In genomic region chr19:1452802-1453524, GRCh38 we compare ENCODE assay signal across 23 cellular contexts. TPM values are rescaled to one million over a fixed set of nuclear protein-coding genes. Genes with fewer than 3 reads are reported as not detected.
DNase-seq lines count a peak whose midpoint lies in the region; ATAC-seq and TF ChIP-seq lines count a peak whose summit lies in the region.
"Had no signal": no experiment of that assay in that cellular context is flagged by ENCODE, and none has a peak within 500 bp of the region (broad histone marks: within the 10 kb centered on the region; RNA-seq: fewer than 3 reads in every experiment).

No MANE protein-coding gene starts in this region.

- H3K27ac ChIP-seq in endodermal cell (ENCODE audit: low read depth, low read length), result peak overlapping the region; percentile 96
- H3K27ac ChIP-seq: body of pancreas had no signal

- H3K9me3 ChIP-seq in endodermal cell (ENCODE audit: control insufficient read depth, low read length) (no peaks in the 10 kb centered on the region), skeletal muscle satellite cell (replicated peaks; ENCODE audit: low read length) (no peaks in the 10 kb centered on the region)
- H3K9me3 ChIP-seq: body of pancreas had no signal

- no peaks in the 10 kb centered on the region for H3K36me3 ChIP-seq in endodermal cell (ENCODE audit: control insufficient read depth, insufficient read depth, low read length)
- no peaks in the 10 kb centered on the region for H3K36me3 ChIP-seq in skeletal muscle satellite cell (ENCODE audit: insufficient read depth, low read length)

- H3K4me1 Mint-ChIP-seq in endodermal cell, result no peaks in the 10 kb centered on the region

- TF ChIP-seq CTCF in endodermal cell (conservative IDR thresholded peaks at IDR 0.05), result no peak

- H3K9ac ChIP-seq in endodermal cell (ENCODE audit: extremely low read depth, low read length, poor library complexity, severe bottlenecking) (no peak overlapping the region), skeletal muscle satellite cell (ENCODE audit: low read depth, low read length) (no peak overlapping the region)

- 71 to 85% methylated on average over 12 to 30 of the region's 30 CpGs for WGBS in endodermal cell (ENCODE audit: insufficient coverage in 1 of 2, insufficient read length in 1 of 2), 2 experiments

- no peaks in the 10 kb centered on the region for H3K36me3 Mint-ChIP-seq in endodermal cell (ENCODE audit: low read depth)

- no peak overlapping the region for H3K4me3 ChIP-seq in endodermal cell (ENCODE audit: low read length)
- no peak overlapping the region for H3K4me3 ChIP-seq in skeletal muscle satellite cell (ENCODE audit: low read length)
- H3K4me3 ChIP-seq: body of pancreas had no signal

- H3K4me1 ChIP-seq in endodermal cell (ENCODE audit: control insufficient read depth, insufficient read depth, low read length) (no peaks in the 10 kb centered on the region), skeletal muscle satellite cell (ENCODE audit: control insufficient read depth, insufficient read depth, low read length) (peaks cover 13% of the 10 kb centered on the region)

- no peak overlapping the region for H3K4me3 Mint-ChIP-seq in endodermal cell
- H3K4me3 Mint-ChIP-seq: activated T-cell treated with anti-CD3 and anti-CD28 coated beads, Interleukin-2, amount 50 U/mL, for 24 hours had no signal

- no peak for ATAC-seq in GM19467 (IDR thresholded peaks at IDR 0.05; ENCODE audit: unreplicated experiment)
- ATAC-seq in HG02588 (IDR thresholded peaks at IDR 0.05; ENCODE audit: unreplicated experiment), result no peak
- ATAC-seq: Panc1; stimulated activated naive CD8-positive, alpha-beta T cell treated with anti-CD3 and anti-CD28 coated beads, Interleukin-15, Interleukin-2, amounts not matched to agents 100 U/mL and 50 U/mL, for 24 hours had no signal

- peak overlapping the region; percentile 8 for H3K4me2 ChIP-seq in skeletal muscle satellite cell (ENCODE audit: low read length)

- H3K9me3 Mint-ChIP-seq in endodermal cell, result peaks cover 1% of the 10 kb centered on the region
- H3K9me3 Mint-ChIP-seq: activated T-cell treated with anti-CD3 and anti-CD28 coated beads, Interleukin-2, amount 50 U/mL, for 24 hours; neural crest cell had no signal

- H3K27me3 ChIP-seq in endodermal cell (ENCODE audit: control insufficient read depth, insufficient read depth, low read length, poor library complexity, severe bottlenecking) (peaks cover 65% of the 10 kb centered on the region), skeletal muscle satellite cell (ENCODE audit: control insufficient read depth, insufficient read depth, low read length) (peaks cover 83% of the 10 kb centered on the region)

- H3K27me3 Mint-ChIP-seq in endodermal cell (ENCODE audit: insufficient read depth), result peaks cover 82% of the 10 kb centered on the region

- H3K27ac Mint-ChIP-seq in endodermal cell, result no peak overlapping the region
- H3K27ac Mint-ChIP-seq: activated T-cell treated with anti-CD3 and anti-CD28 coated beads, Interleukin-2, amount 50 U/mL, for 24 hours; progenitor cell of endocrine pancreas had no signal

- DNase-seq in DMS53 (lab: John Stamatoyannopoulos, UW) (peak; percentile 59), DMS53 treated with DMSO at 0.1 percent for 48 hours (lab: John Stamatoyannopoulos, UW; ENCODE audit: unreplicated experiment) (no peak), RPMI8226 (peak; percentile 30), endodermal cell (peak; percentile 44), H4 (ENCODE audit: low spot score) (no peak)
- DNase-seq: activated CD4-positive, alpha-beta T cell treated with anti-CD3 and anti-CD28 coated beads for 48 hours; activated gamma-delta T cell; activated T-cell treated with anti-CD3 and anti-CD28 coated beads, Interleukin-2, amount 50 U/mL, for 24 hours; AML-193; DMS79 treated with DMSO at 0.1 percent for 48 hours; effector memory CD4-positive, alpha-beta T cell; GF-D8; NCI-H187 treated with DMSO at 0.1 percent for 48 hours; NCI-H524; SHP77 treated with DMSO at 0.1 percent for 48 hours had no signal

RNA-seq across cellular contexts. Expression of gene APC2, which starts 3.0 kb away (rescaled TPM):
- under 1 TPM; 0.38 to 0.57 TPM for total RNA-seq in endodermal cell
- polyA plus RNA-seq in endodermal cell (2013, experiment 1 of 2), result 23.2 TPM
- 22.1 TPM for polyA plus RNA-seq in endodermal cell (2013, experiment 2 of 2)
- total RNA-seq in skeletal muscle satellite cell (2012; rRNA removed), result under 0.01 and 0.51 TPM in 2 replicates
- 0.02 and 1.5 TPM in 2 replicates for total RNA-seq in H4 (2014; rRNA removed; shearing (Covaris generic))

RNA-seq across cellular contexts. Expression of gene RPS15, which starts 14.8 kb away (rescaled TPM):
- 1,000 to 10,000 TPM; 1,298 to 1,321 TPM for total RNA-seq in endodermal cell
- polyA plus RNA-seq in endodermal cell (2013, experiment 1 of 2), result 2,005 TPM
- polyA plus RNA-seq in endodermal cell (2013, experiment 2 of 2), result 1,939 TPM
- 803 and 928 TPM in 2 replicates for total RNA-seq in skeletal muscle satellite cell (2012; rRNA removed)
- total RNA-seq in H4 (2014; rRNA removed; shearing (Covaris generic)), result 1,025 and 1,178 TPM in 2 replicates

RNA-seq across cellular contexts. Expression of gene C19orf25, which starts 26.1 kb away (rescaled TPM):
- 10 to 100 TPM; 40.0 to 51.1 TPM for total RNA-seq in endodermal cell
- 29.8 TPM for polyA plus RNA-seq in endodermal cell (2013, experiment 1 of 2)
- 25.4 TPM for polyA plus RNA-seq in endodermal cell (2013, experiment 2 of 2)
- total RNA-seq in skeletal muscle satellite cell (2012; rRNA removed), result 25.3 and 32.4 TPM in 2 replicates
- 7.9 and 10.5 TPM in 2 replicates for total RNA-seq in H4 (2014; rRNA removed; shearing (Covaris generic))

RNA-seq across cellular contexts. Expression of gene PCSK4, which starts 37.2 kb away (rescaled TPM):
- 10 to 100 TPM; 25.2 to 31.6 TPM for total RNA-seq in endodermal cell
- polyA plus RNA-seq in endodermal cell (2013, experiment 1 of 2), result 15.2 TPM
- polyA plus RNA-seq in endodermal cell (2013, experiment 2 of 2), result 12.1 TPM
- total RNA-seq in skeletal muscle satellite cell (2012; rRNA removed), result 0.87 and 2.8 TPM in 2 replicates
- total RNA-seq in H4 (2014; rRNA removed; shearing (Covaris generic)), result 0.31 TPM in 1 of 2 replicates, not detected in the other

RNA-seq across cellular contexts. Expression of gene REEP6, which starts 38.0 kb away (rescaled TPM):
- total RNA-seq in endodermal cell, result 10 to 100 TPM; 24.7 to 49.4 TPM
- 13.9 TPM for polyA plus RNA-seq in endodermal cell (2013, experiment 1 of 2)
- polyA plus RNA-seq in endodermal cell (2013, experiment 2 of 2), result 13.0 TPM
- total RNA-seq in skeletal muscle satellite cell (2012; rRNA removed), result 3.0 and 3.3 TPM in 2 replicates
- total RNA-seq in H4 (2014; rRNA removed; shearing (Covaris generic)), result 0.92 and 1.2 TPM in 2 replicates

Comparison
In these comparisons a context has a peak if more than half of its experiments do, and no peak if none do; other contexts are left out.
1. DNase-seq: peak in DMS53 (single experiment), RPMI8226 (single experiment) and endodermal cell (single experiment); none in DMS53 treated with DMSO at 0.1 percent for 48 hours (single experiment) and H4 (single experiment).